Comparison of ENCODE assay signal across 8 cellular contexts in the genomic region with DNA sequence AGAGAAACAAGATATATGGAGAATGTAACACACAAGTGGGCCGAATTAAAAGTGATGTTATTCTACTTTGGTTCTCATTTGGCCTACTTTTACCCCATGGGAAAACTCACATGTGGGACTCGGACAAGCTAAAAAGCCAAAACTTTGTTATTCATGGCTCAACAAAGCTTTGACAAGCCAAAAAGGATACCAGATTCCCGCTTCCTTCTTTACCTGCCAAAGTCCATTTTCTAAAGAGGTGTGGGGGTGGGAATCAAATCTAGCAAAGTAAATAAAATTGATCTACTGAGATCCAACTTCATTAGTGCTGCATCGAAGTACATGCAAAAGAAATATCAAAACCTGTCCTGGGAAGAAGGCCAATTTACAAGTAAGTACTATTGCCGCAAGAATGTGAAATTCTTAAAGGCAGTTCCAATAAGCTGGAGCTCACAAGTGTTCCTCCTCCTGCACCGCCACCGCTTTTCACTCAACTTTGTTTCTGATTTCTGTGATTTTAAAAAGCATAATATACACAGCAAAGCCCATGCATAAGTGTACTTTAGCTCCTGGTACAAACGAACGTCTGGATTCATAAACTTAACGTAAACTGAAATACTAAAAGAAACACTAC. TPM values are rescaled to one million over a fixed set of nuclear protein-coding genes. Genes with fewer than 3 reads are reported as not detected.
DNase-seq lines count a peak whose midpoint lies in the region; ATAC-seq and TF ChIP-seq lines count a peak whose summit lies in the region.

No MANE protein-coding gene starts in this region.

- H3K27me3 ChIP-seq in iPS-15b (ENCODE audit: control insufficient read depth, insufficient read depth, low read length) (no peaks in the 10 kb centered on the region), stomach (no peaks in the 10 kb centered on the region)

- no peak overlapping the region for H3K27ac Mint-ChIP-seq in activated CD8-positive, alpha-beta T cell treated with anti-CD3 and anti-CD28 coated beads for 36 hours

- ATAC-seq in activated CD8-positive, alpha-beta T cell treated with anti-CD3 and anti-CD28 coated beads for 36 hours, result no peak

- POLR2A ChIA-PET in activated CD8-positive, alpha-beta T cell treated with anti-CD3 and anti-CD28 coated beads for 36 hours (lab: Charles Lee), result interaction anchor here (1.2 to 2.0 kb wide), 5 partner anchors 11 to 171 kb away, joined by 3 to 9 read pairs (median 5); no protein-coding TSS in a partner anchor

- no peaks in the 10 kb centered on the region for H3K27me3 Mint-ChIP-seq in activated CD8-positive, alpha-beta T cell treated with anti-CD3 and anti-CD28 coated beads for 36 hours

- TF ChIP-seq POLR2A in stomach (IDR thresholded peaks at IDR 0.05), result peak in 1 of 4 donors; percentile 28

- H3K4me1 ChIP-seq in iPS-15b (ENCODE audit: control insufficient read depth, insufficient read depth, low read length), result peaks cover 15% of the 10 kb centered on the region
- H3K4me1 ChIP-seq in stomach, result peaks cover 44 to 61% (median 52%) of the 10 kb centered on the region in 4 donors

- DNase-seq in DMS 273 (lab: John Stamatoyannopoulos, UW; ENCODE audit: unreplicated experiment), result peak; percentile 6
- no peak for DNase-seq in DMS 273 treated with DMSO at 0.1 percent for 48 hours (lab: John Stamatoyannopoulos, UW)
- no peak for DNase-seq in activated CD8-positive, alpha-beta T cell treated with anti-CD3 and anti-CD28 coated beads for 36 hours
- no peak for DNase-seq in stomach
- DNase-seq in SHP77 treated with DMSO at 0.1 percent for 48 hours (lab: John Stamatoyannopoulos, UW), result no peak
- DNase-seq in AG20443 (ENCODE audit: low spot score), result no peak
- DNase-seq in activated gamma-delta T cell treated with Interleukin-2 at 50 U/mL for 16 hours, result no peak

- peak overlapping the region; percentile 36 to 99 (median 98) for H3K27ac ChIP-seq in stomach

- peaks cover 21% of the 10 kb centered on the region for H3K36me3 Mint-ChIP-seq in activated CD8-positive, alpha-beta T cell treated with anti-CD3 and anti-CD28 coated beads for 36 hours (ENCODE audit: low read depth)

- H3K9ac ChIP-seq in iPS-15b (ENCODE audit: low read depth, low read length), result peak overlapping the region; percentile 76

- intact Hi-C loops in activated CD8-positive, alpha-beta T cell treated with anti-CD3 and anti-CD28 coated beads for 36 hours (cut with micrococcal nuclease), result no loop called here
- intact Hi-C loops in stomach (cut with DNase I; ENCODE audit: low total_unique reads), result no loop called here

- H3K9me3 ChIP-seq in iPS-15b (ENCODE audit: control insufficient read depth, insufficient read depth, low read length) (no peaks in the 10 kb centered on the region), stomach (peaks cover 0 to 9% (median 0%) of the 10 kb centered on the region in 4 donors)

- peaks cover 2% of the 10 kb centered on the region for H3K9me3 Mint-ChIP-seq in activated CD8-positive, alpha-beta T cell treated with anti-CD3 and anti-CD28 coated beads for 36 hours

- CTCF ChIA-PET in activated CD8-positive, alpha-beta T cell treated with anti-CD3 and anti-CD28 coated beads for 36 hours (lab: Charles Lee), result interaction anchor here (0.9 to 1.4 kb wide), 5 partner anchors 19 to 246 kb away, joined by 3 to 4 read pairs (median 3); no protein-coding TSS in a partner anchor

- peak overlapping the region; percentile 86 for H3K4me3 Mint-ChIP-seq in activated CD8-positive, alpha-beta T cell treated with anti-CD3 and anti-CD28 coated beads for 36 hours

- WGBS in stomach, 5 donors, result 18 to 25% (median 19%) methylated on average over 10 of the region's 10 CpGs

- peaks cover 43% of the 10 kb centered on the region for H3K4me1 Mint-ChIP-seq in activated CD8-positive, alpha-beta T cell treated with anti-CD3 and anti-CD28 coated beads for 36 hours (ENCODE audit: low read depth)

- TF ChIP-seq EP300 in stomach (IDR thresholded peaks at IDR 0.05), result no peak

- H3K36me3 ChIP-seq in iPS-15b (ENCODE audit: control insufficient read depth, insufficient read depth, low read length) (peaks cover 5% of the 10 kb centered on the region), stomach (no peaks in the 10 kb centered on the region)

- no peak for TF ChIP-seq CTCF in activated CD8-positive, alpha-beta T cell treated with anti-CD3 and anti-CD28 coated beads for 36 hours (IDR thresholded peaks at IDR 0.05)
- no peak for TF ChIP-seq CTCF in stomach (IDR thresholded peaks at IDR 0.05)

- H3K4me3 ChIP-seq in iPS-15b (ENCODE audit: low read depth, low read length) (peak overlapping the region; percentile 76), stomach (peak overlapping the region; percentile 58 to 91 (median 87))

RNA-seq across cellular contexts. Expression of gene LNX2, which starts 1.1 kb away (rescaled TPM):
- 1 to 10 TPM; 4.5 to 4.6 TPM for total RNA-seq in activated CD8-positive, alpha-beta T cell treated with anti-CD3 and anti-CD28 coated beads for 36 hours
- total RNA-seq in stomach, result 10 to 100 TPM in 3 of 5 donors, 1 to 10 TPM in 2; 3.5 to 35.7 (median 17.8) TPM
- polyA plus RNA-seq in stomach, result 10 to 100 TPM in 1 of 3 donors, 1 to 10 TPM in 2; 4.2 to 10.8 (median 7.8) TPM

RNA-seq across cellular contexts. Expression of gene POLR1D, which starts 2.5 kb away (rescaled TPM):
- total RNA-seq in activated CD8-positive, alpha-beta T cell treated with anti-CD3 and anti-CD28 coated beads for 36 hours, result 100 to 1,000 TPM; 191 to 198 TPM
- 100 to 1,000 TPM in 2 of 5 donors, 10 to 100 TPM in 3; 43.7 to 179 (median 71.6) TPM for total RNA-seq in stomach
- polyA plus RNA-seq in stomach, result 100 to 1,000 TPM; 148 to 230 (median 184) TPM
